In the genomic region with DNA sequence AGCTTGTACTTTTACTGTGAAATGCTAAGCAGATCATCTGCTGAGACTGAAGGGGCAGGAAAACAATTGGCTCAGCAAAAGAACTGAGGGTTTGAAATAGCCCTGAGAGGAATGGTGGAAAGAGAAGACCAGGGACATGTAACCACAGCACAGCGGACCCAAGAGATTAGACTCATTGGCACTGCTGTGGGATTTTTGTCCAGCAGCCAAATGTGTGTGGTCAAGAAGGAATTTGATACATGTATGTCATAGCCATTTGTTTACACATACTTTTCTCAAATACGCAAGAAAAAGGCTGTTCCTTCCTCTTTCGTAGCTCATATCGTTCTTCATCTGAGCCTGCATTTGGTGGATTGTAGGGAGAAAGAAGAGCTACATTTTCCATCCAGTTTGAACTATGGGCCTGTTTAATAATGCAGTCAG, we compare ENCODE assay signal across 1 cellular context.
A peak's percentile ranks its signal among the peaks of the same experiment; 100 is the strongest.
TF ChIP-seq lines count a peak whose summit lies in the region.

No MANE protein-coding gene starts in this region.

TF ChIP-seq in HEK293, 187 proteins besides CTCF, POLR2A, EP300 and RAD21 (continued from another document):
- TF ChIP-seq, protein P1, sequence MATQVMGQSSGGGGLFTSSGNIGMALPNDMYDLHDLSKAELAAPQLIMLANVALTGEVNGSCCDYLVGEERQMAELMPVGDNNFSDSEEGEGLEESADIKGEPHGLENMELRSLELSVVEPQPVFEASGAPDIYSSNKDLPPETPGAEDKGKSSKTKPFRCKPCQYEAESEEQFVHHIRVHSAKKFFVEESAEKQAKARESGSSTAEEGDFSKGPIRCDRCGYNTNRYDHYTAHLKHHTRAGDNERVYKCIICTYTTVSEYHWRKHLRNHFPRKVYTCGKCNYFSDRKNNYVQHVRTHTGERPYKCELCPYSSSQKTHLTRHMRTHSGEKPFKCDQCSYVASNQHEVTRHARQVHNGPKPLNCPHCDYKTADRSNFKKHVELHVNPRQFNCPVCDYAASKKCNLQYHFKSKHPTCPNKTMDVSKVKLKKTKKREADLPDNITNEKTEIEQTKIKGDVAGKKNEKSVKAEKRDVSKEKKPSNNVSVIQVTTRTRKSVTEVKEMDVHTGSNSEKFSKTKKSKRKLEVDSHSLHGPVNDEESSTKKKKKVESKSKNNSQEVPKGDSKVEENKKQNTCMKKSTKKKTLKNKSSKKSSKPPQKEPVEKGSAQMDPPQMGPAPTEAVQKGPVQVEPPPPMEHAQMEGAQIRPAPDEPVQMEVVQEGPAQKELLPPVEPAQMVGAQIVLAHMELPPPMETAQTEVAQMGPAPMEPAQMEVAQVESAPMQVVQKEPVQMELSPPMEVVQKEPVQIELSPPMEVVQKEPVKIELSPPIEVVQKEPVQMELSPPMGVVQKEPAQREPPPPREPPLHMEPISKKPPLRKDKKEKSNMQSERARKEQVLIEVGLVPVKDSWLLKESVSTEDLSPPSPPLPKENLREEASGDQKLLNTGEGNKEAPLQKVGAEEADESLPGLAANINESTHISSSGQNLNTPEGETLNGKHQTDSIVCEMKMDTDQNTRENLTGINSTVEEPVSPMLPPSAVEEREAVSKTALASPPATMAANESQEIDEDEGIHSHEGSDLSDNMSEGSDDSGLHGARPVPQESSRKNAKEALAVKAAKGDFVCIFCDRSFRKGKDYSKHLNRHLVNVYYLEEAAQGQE (tag by site-specific recombination; IDR thresholded peaks at IDR 0.05) = no peak
- TF ChIP-seq ZBTB21 (tag by site-specific recombination; IDR thresholded peaks at IDR 0.05) (peak; percentile 80), ZNF366 (tag by site-specific recombination; conservative IDR thresholded peaks at IDR 0.05) (peak; percentile 61; the same call in 1 of the 2 replicates), FEZF1 (tag by site-specific recombination; IDR thresholded peaks at IDR 0.05) (peak; percentile 79), ZNF324 (tag by site-specific recombination; IDR thresholded peaks at IDR 0.05) (no peak), ZNF354C (tag by site-specific recombination; IDR thresholded peaks at IDR 0.05; ENCODE audit: borderline replicate concordance, low read depth) (no peak), SP2 (tag by site-specific recombination; IDR thresholded peaks at IDR 0.05) (no peak), ZNF747 (tag by site-specific recombination; IDR thresholded peaks at IDR 0.05) (no peak), ZNF548 (tag by site-specific recombination; IDR thresholded peaks at IDR 0.05) (no peak), ZNF777 (tag by site-specific recombination; IDR thresholded peaks at IDR 0.05; ENCODE audit: borderline replicate concordance) (no peak), SP3 (tag by site-specific recombination; IDR thresholded peaks at IDR 0.05) (no peak), ZNF416 (tag by site-specific recombination; IDR thresholded peaks at IDR 0.05) (no peak), ZNF341 (tag by site-specific recombination; IDR thresholded peaks at IDR 0.05; ENCODE audit: low read depth) (0 out of 2 replicates have a peak, but pooled peaks have one; percentile 22)
- TF ChIP-seq, protein P2, sequence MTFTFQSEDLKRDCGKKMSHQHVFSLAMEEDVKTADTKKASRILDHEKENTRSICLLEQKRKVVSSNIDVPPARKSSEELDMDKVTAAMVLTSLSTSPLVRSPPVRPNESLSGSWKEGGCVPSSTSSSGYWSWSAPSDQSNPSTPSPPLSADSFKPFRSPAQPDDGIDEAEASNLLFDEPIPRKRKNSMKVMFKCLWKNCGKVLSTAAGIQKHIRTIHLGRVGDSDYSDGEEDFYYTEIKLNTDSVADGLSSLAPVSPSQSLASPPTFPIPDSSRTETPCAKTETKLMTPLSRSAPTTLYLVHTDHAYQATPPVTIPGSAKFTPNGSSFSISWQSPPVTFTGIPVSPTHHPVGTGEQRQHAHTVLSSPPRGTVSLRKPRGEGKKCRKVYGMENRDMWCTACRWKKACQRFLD (tag by site-specific recombination; IDR thresholded peaks at IDR 0.05) = no peak
